ENCODE assay signal across 9 cellular contexts in genomic region chr20:62641749-62642665, GRCh38. TPM values are rescaled to one million over a fixed set of nuclear protein-coding genes. Genes with fewer than 3 reads are reported as not detected.
DNase-seq lines count a peak whose midpoint lies in the region; ATAC-seq and TF ChIP-seq lines count a peak whose summit lies in the region.
"Had no signal": no experiment of that assay in that cellular context is flagged by ENCODE, and none has a peak within 500 bp of the region (broad histone marks: within the 10 kb centered on the region; RNA-seq: fewer than 3 reads in every experiment).

Gene SLCO4A1, plus strand, starts transcription at chr20:62642503. Its CDS starts 13,952 bp downstream, at chr20:62656455.

- H3K4me1 ChIP-seq in foreskin keratinocyte (no peaks in the 10 kb centered on the region), neutrophil (ENCODE audit: control insufficient read depth in 1 of 2, insufficient read depth in 1 of 2, low read depth in 1 of 2, low read length in 1 of 2) (peaks cover 35 to 45% of the 10 kb centered on the region in 2 experiments), thoracic aorta (ENCODE audit: control insufficient read depth in 1 of 2, low read depth in 2 of 2) (peaks cover 3 to 23% of the 10 kb centered on the region in 2 donors)

- H3K27me3 ChIP-seq in foreskin keratinocyte (peaks cover 67% of the 10 kb centered on the region), neutrophil (peaks cover 73% of the 10 kb centered on the region), thoracic aorta (replicated peaks; ENCODE audit: insufficient read depth) (no peaks in the 10 kb centered on the region)

- H3K27ac ChIP-seq in foreskin keratinocyte (no peak within 1 kb of the TSS), neutrophil (peak within 1 kb of the TSS; percentile 49), thoracic aorta (no peak within 1 kb of the TSS)
- H3K27ac ChIP-seq: epithelial cell of prostate had no signal

- H3K9me3 ChIP-seq in neutrophil (no peaks in the 10 kb centered on the region), thoracic aorta (no peaks in the 10 kb centered on the region)

- ATAC-seq in GM21515 (IDR thresholded peaks at IDR 0.05; ENCODE audit: unreplicated experiment) (peak; percentile 49), foreskin keratinocyte (peak; percentile 32), thoracic aorta (ENCODE audit: insufficient number of reproducible peaks, low FRiP score, low read depth) (no peak)

- H3K4me3 ChIP-seq in neutrophil (ENCODE audit: low read depth in 1 of 2, low read length in 1 of 2) (peak within 1 kb of the TSS; percentile 59 to 67), thoracic aorta (peak within 1 kb of the TSS; percentile 73)

- TF ChIP-seq CTCF in foreskin keratinocyte (conservative IDR thresholded peaks at IDR 0.05) = peak; percentile 4
- peak; percentile 22 for TF ChIP-seq CTCF in neutrophil (IDR thresholded peaks at IDR 0.05)
- TF ChIP-seq CTCF in thoracic aorta (IDR thresholded peaks at IDR 0.05) = no peak

- in situ Hi-C loops in KBM-7 (cut with MboI; ENCODE audit: low pct_unique_long_range_greater_than_20kb, low sequenced_read_pairs) = no loop called here

- peak; percentile 90 for DNase-seq in COR-L47 (lab: John Stamatoyannopoulos, UW)
- peak; percentile 88 for DNase-seq in KBM-7
- peak; percentile 93 for DNase-seq in RPMI8226
- DNase-seq in activated T-helper 9 cell treated with anti-CD3 and anti-CD28 coated beads, Interleukin-2, amount 50 U/mL, for 16 hours (ENCODE audit: low read depth) = peak; percentile 81
- peak in 1 of 2 donors; percentile 14 for DNase-seq in foreskin keratinocyte
- DNase-seq in thoracic aorta (ENCODE audit: low spot score) = no peak

- no peaks in the 10 kb centered on the region for H3K36me3 ChIP-seq in neutrophil
- no peaks in the 10 kb centered on the region for H3K36me3 ChIP-seq in thoracic aorta

RNA-seq across cellular contexts. Expression of gene SLCO4A1, which starts in this region (rescaled TPM):
- 2.3 and 2.4 TPM in 2 replicates for total RNA-seq in foreskin keratinocyte
- 1.5 and 1.9 TPM in 2 replicates for polyA plus RNA-seq in foreskin keratinocyte
- total RNA-seq in thoracic aorta = 10 to 100 TPM; 22.1 to 26.0 TPM
